In the genomic region with DNA sequence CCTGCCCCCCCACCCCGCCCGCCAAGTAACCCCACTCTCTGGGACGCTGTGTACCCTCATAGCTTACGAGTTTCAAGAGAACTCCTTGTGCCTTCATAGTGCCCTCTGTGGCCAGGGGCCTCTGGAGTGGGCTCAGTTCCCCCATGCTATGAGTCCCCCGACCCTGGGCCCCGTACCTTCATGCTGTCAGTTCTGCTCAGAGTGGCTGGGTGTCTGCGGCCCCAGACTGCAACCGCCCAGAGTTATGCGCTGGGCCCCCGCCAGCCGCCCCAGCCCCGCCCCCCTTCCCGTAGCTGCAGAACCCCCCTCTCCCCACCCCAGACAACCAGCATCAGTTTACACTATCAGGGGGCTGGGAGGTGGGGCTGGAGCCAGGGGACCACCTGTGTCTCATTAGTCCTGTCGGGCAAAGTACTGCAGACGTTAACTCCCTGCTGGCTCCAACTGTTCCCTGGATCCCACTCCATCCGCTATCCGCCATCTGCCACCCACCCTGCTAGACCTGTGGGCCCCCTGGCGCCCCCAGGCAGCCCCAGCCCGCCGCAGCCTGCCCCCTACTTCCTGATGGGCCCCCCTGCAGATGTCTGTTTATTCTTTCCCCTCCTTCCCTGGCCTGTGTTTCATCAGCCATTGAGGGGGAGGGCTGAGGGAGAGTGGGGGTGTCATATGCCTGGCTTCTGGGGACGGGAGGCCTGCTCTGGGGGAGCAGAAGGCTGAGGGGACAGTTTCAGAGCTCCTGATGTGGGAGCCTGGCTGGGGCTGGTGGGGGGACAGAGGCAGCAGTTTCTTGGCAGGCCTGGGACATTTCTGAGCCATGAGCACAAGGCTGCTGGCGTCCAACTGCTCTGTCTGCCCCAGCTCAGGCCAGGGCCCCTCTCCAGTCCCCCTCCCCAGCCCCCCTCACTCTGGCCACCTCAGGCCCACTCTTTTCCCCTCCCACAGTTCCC, we compare ENCODE assay signal across 8 cellular contexts. TPM values are rescaled to one million over a fixed set of nuclear protein-coding genes. Genes with fewer than 3 reads are reported as not detected.
DNase-seq lines count a peak whose midpoint lies in the region; ATAC-seq and TF ChIP-seq lines count a peak whose summit lies in the region.

A gene with protein sequence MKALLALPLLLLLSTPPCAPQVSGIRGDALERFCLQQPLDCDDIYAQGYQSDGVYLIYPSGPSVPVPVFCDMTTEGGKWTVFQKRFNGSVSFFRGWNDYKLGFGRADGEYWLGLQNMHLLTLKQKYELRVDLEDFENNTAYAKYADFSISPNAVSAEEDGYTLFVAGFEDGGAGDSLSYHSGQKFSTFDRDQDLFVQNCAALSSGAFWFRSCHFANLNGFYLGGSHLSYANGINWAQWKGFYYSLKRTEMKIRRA (minus strand): TSS at position 217 of the 947 bp plus-strand sequence. CDS start 35 bp downstream, at position 182.

- H3K4me1 ChIP-seq in CD8-positive, alpha-beta T cell (ENCODE audit: insufficient read depth, low read length), result no peaks in the 10 kb centered on the region
- peaks cover 57 to 99% (median 97%) of the 10 kb centered on the region in 4 donors for H3K4me1 ChIP-seq in esophagus muscularis mucosa

- peaks cover 12% of the 10 kb centered on the region for H3K36me3 Mint-ChIP-seq in CD8-positive, alpha-beta T cell
- peaks cover 16% of the 10 kb centered on the region for H3K36me3 Mint-ChIP-seq in nephron progenitor cell (ENCODE audit: low read depth)
- H3K36me3 Mint-ChIP-seq in stimulated activated naive B cell treated with anti-CD40 and anti-IgM and Interleukin-4, amounts not matched to agents 10 μg/mL and 1 μg/mL and 100 μg/mL, for 72 hours, result peaks cover 14 to 33% of the 10 kb centered on the region in 2 donors

- CTCF ChIA-PET in CD8-positive, alpha-beta T cell (lab: Charles Lee), result no interaction called here

- ATAC-seq in CD8-positive, alpha-beta T cell, result peak; percentile 36
- no peak for ATAC-seq in stimulated activated naive B cell treated with anti-CD40 and anti-IgM and Interleukin-4, amounts not matched to agents 10 μg/mL and 1 μg/mL and 100 μg/mL, for 72 hours (replicated peaks)
- ATAC-seq in HG03521 (IDR thresholded peaks at IDR 0.05; ENCODE audit: unreplicated experiment) (no peak), HG03135 (IDR thresholded peaks at IDR 0.05; ENCODE audit: unreplicated experiment) (no peak)

- H3K27ac Mint-ChIP-seq in CD8-positive, alpha-beta T cell, result peak within 1 kb of the TSS; percentile 49
- H3K27ac Mint-ChIP-seq in nephron progenitor cell, result peak within 1 kb of the TSS; percentile 85
- no peak within 1 kb of the TSS for H3K27ac Mint-ChIP-seq in stimulated activated naive B cell treated with anti-CD40 and anti-IgM and Interleukin-4, amounts not matched to agents 10 μg/mL and 1 μg/mL and 100 μg/mL, for 72 hours

- POLR2A ChIA-PET in CD8-positive, alpha-beta T cell (lab: Charles Lee), result interaction anchor here (1.3 kb wide), 1 partner anchor 9 kb away, joined by 4 read pairs; the partner anchor contains the start of gene MAPK7

- intact Hi-C loops in CD8-positive, alpha-beta T cell (cut with DNase I, micrococcal nuclease), result no loop called here
- intact Hi-C loops in esophagus muscularis mucosa (cut with DNase I), result loop anchor here (5.0 kb wide), 1 partner anchor 60 kb away; no protein-coding TSS in a partner anchor

- no peaks in the 10 kb centered on the region for H3K27me3 ChIP-seq in CD8-positive, alpha-beta T cell (ENCODE audit: insufficient read depth, low read length)
- H3K27me3 ChIP-seq in esophagus muscularis mucosa, result no peaks in the 10 kb centered on the region

- peaks cover 9% of the 10 kb centered on the region for H3K4me1 Mint-ChIP-seq in CD8-positive, alpha-beta T cell (ENCODE audit: low read depth)
- peaks cover 72% of the 10 kb centered on the region for H3K4me1 Mint-ChIP-seq in nephron progenitor cell
- H3K4me1 Mint-ChIP-seq in stimulated activated naive B cell treated with anti-CD40 and anti-IgM and Interleukin-4, amounts not matched to agents 10 μg/mL and 1 μg/mL and 100 μg/mL, for 72 hours, result peaks cover 9 to 25% of the 10 kb centered on the region in 2 donors

- no peak within 1 kb of the TSS for H3K4me3 ChIP-seq in CD8-positive, alpha-beta T cell (ENCODE audit: low read depth, low read length)
- peak within 1 kb of the TSS; percentile 39 to 54 (median 48) for H3K4me3 ChIP-seq in esophagus muscularis mucosa

- TF ChIP-seq POLR2A in esophagus muscularis mucosa (IDR thresholded peaks at IDR 0.05; ENCODE audit: low read depth), result no peak

- H3K27ac ChIP-seq in CD8-positive, alpha-beta T cell (ENCODE audit: low read depth, low read length), result no peak within 1 kb of the TSS
- peak within 1 kb of the TSS; percentile 94 to 98 (median 96) for H3K27ac ChIP-seq in esophagus muscularis mucosa (replicated peaks in 1 of 4)

- H3K4me3 Mint-ChIP-seq in CD8-positive, alpha-beta T cell, result no peak within 1 kb of the TSS
- H3K4me3 Mint-ChIP-seq in nephron progenitor cell, result peak within 1 kb of the TSS; percentile 66
- no peak within 1 kb of the TSS for H3K4me3 Mint-ChIP-seq in stimulated activated naive B cell treated with anti-CD40 and anti-IgM and Interleukin-4, amounts not matched to agents 10 μg/mL and 1 μg/mL and 100 μg/mL, for 72 hours

- WGBS in esophagus muscularis mucosa, result 6% methylated on average over 21 of the region's 22 CpGs

- no peaks in the 10 kb centered on the region for H3K9me3 ChIP-seq in CD8-positive, alpha-beta T cell (ENCODE audit: low read length)
- no peaks in the 10 kb centered on the region for H3K9me3 ChIP-seq in esophagus muscularis mucosa

- H3K27me3 Mint-ChIP-seq in CD8-positive, alpha-beta T cell (ENCODE audit: low read depth), result peaks cover 2% of the 10 kb centered on the region
- H3K27me3 Mint-ChIP-seq in nephron progenitor cell (ENCODE audit: low read depth, poor library complexity), result no peaks in the 10 kb centered on the region
- peaks cover 11 to 21% of the 10 kb centered on the region in 2 donors for H3K27me3 Mint-ChIP-seq in stimulated activated naive B cell treated with anti-CD40 and anti-IgM and Interleukin-4, amounts not matched to agents 10 μg/mL and 1 μg/mL and 100 μg/mL, for 72 hours

- peak; percentile 75 for TF ChIP-seq EP300 in esophagus muscularis mucosa (IDR thresholded peaks at IDR 0.05)

- H3K9me3 Mint-ChIP-seq in CD8-positive, alpha-beta T cell, result no peaks in the 10 kb centered on the region
- H3K9me3 Mint-ChIP-seq in nephron progenitor cell, result no peaks in the 10 kb centered on the region
- H3K9me3 Mint-ChIP-seq in stimulated activated naive B cell treated with anti-CD40 and anti-IgM and Interleukin-4, amounts not matched to agents 10 μg/mL and 1 μg/mL and 100 μg/mL, for 72 hours, result no peaks in the 10 kb centered on the region

- H3K36me3 ChIP-seq in CD8-positive, alpha-beta T cell (ENCODE audit: insufficient read depth, low read length), result no peaks in the 10 kb centered on the region
- peaks cover 15 to 31% (median 25%) of the 10 kb centered on the region in 4 donors for H3K36me3 ChIP-seq in esophagus muscularis mucosa

- DNase-seq in CD8-positive, alpha-beta T cell, result no peak
- DNase-seq in NCI-H82 (lab: John Stamatoyannopoulos, UW) (peak; percentile 99), esophagus muscularis mucosa (ENCODE audit: extremely low spot score) (peak; percentile 94), nephron progenitor cell (peak; percentile 73), germinal center (ENCODE audit: low spot score) (no peak)
- no peak for DNase-seq in stimulated activated naive B cell treated with anti-CD40 and anti-IgM and Interleukin-4, amounts not matched to agents 10 μg/mL and 1 μg/mL and 100 μg/mL, for 72 hours

- TF ChIP-seq CTCF in CD8-positive, alpha-beta T cell (IDR thresholded peaks at IDR 0.05), result no peak
- TF ChIP-seq CTCF in esophagus muscularis mucosa (IDR thresholded peaks at IDR 0.05), result no peak
- no peak for TF ChIP-seq CTCF in nephron progenitor cell (IDR thresholded peaks at IDR 0.05)

RNA-seq across cellular contexts. Expression of the gene that starts here (rescaled TPM):
- not detected for total RNA-seq in CD8-positive, alpha-beta T cell
- total RNA-seq in esophagus muscularis mucosa, result 100 to 1,000 TPM; 127 to 315 (median 226) TPM

Comparison
In these comparisons a context has a peak if more than half of its experiments do, and no peak if none do; other contexts are left out.
1. RNA of the gene that starts here (total RNA-seq): 127 to 315 TPM in esophagus muscularis mucosa; not detected in CD8-positive, alpha-beta T cell; every median in the first group is over 100 times any median in the second.
2. Peak in ATAC-seq in CD8-positive, alpha-beta T cell; RNA of the gene not detected or under 1 TPM.
3. DNase-seq: peak in NCI-H82 (single experiment), esophagus muscularis mucosa (single experiment) and nephron progenitor cell (single experiment); none in CD8-positive, alpha-beta T cell (0 of 7), germinal center (single experiment) and stimulated activated naive B cell treated with anti-CD40 and anti-IgM and Interleukin-4, amounts not matched to agents 10 μg/mL and 1 μg/mL and 100 μg/mL, for 72 hours (single experiment).